ENCODE assay signal across 9 cellular contexts in genomic region chr11:30583505-30584280, GRCh38. TPM values are rescaled to one million over a fixed set of nuclear protein-coding genes. Genes with fewer than 3 reads are reported as not detected.
DNase-seq lines count a peak whose midpoint lies in the region; ATAC-seq and TF ChIP-seq lines count a peak whose summit lies in the region.
"Had no signal": no experiment of that assay in that cellular context is flagged by ENCODE, and none has a peak within 500 bp of the region (broad histone marks: within the 10 kb centered on the region; RNA-seq: fewer than 3 reads in every experiment).

No MANE protein-coding gene starts in this region.

- H3K9me3 Mint-ChIP-seq in CD8-positive, alpha-beta T cell: no peaks in the 10 kb centered on the region

- H3K9ac ChIP-seq in iPS-15b (ENCODE audit: low read depth, low read length): no peak overlapping the region

- intact Hi-C loops in CD8-positive, alpha-beta T cell (cut with DNase I, micrococcal nuclease): no loop called here
- intact Hi-C loops in adrenal gland (cut with DNase I): no loop called here

- no peaks in the 10 kb centered on the region for H3K36me3 Mint-ChIP-seq in CD8-positive, alpha-beta T cell

- TF ChIP-seq POLR2A in adrenal gland (IDR thresholded peaks at IDR 0.05): no peak

- no peak for ATAC-seq in CD8-positive, alpha-beta T cell
- ATAC-seq in HG03135 (IDR thresholded peaks at IDR 0.05; ENCODE audit: unreplicated experiment) (no peak), GM21381 (IDR thresholded peaks at IDR 0.05; ENCODE audit: unreplicated experiment) (no peak)

- no peak overlapping the region for H3K27ac Mint-ChIP-seq in CD8-positive, alpha-beta T cell

- peaks cover 6% of the 10 kb centered on the region for H3K4me1 Mint-ChIP-seq in CD8-positive, alpha-beta T cell (ENCODE audit: low read depth)

- no peak overlapping the region for H3K4me3 ChIP-seq in CD8-positive, alpha-beta T cell (ENCODE audit: low read depth, low read length)
- H3K4me3 ChIP-seq in adrenal gland: peak overlapping the region in 2 of 4 donors; percentile 66 to 67
- peak overlapping the region; percentile 84 for H3K4me3 ChIP-seq in iPS-15b (ENCODE audit: low read depth, low read length)
- H3K4me3 ChIP-seq in retinal pigment epithelial cell (ENCODE audit: low read length): peak overlapping the region; percentile 56

- POLR2A ChIA-PET in CD8-positive, alpha-beta T cell (lab: Charles Lee): no interaction called here

- WGBS in adrenal gland, 4 donors: 14 to 29% (median 17%) methylated on average over 21 to 29 of the region's 29 CpGs

- DNase-seq in CD8-positive, alpha-beta T cell: no peak
- DNase-seq in adrenal gland (peak; percentile 6 to 55 (median 34)), retinal pigment epithelial cell (ENCODE audit: low read depth) (no peak), epidermal melanocyte (ENCODE audit: insufficient read length, low spot score) (no peak)
- DNase-seq in NK-92 treated with Interleukin-12 subunit alpha and Interleukin-12 subunit beta, amount 100 ng/mL, for 24 hours (lab: John Stamatoyannopoulos, UW): no peak

- H3K27me3 ChIP-seq in CD8-positive, alpha-beta T cell (ENCODE audit: insufficient read depth, low read length): peaks cover 12% of the 10 kb centered on the region
- H3K27me3 ChIP-seq in adrenal gland (no peaks in the 10 kb centered on the region), iPS-15b (ENCODE audit: control insufficient read depth, insufficient read depth, low read length) (peaks cover 38% of the 10 kb centered on the region)

- H3K27me3 Mint-ChIP-seq in CD8-positive, alpha-beta T cell (ENCODE audit: low read depth): peaks cover 41% of the 10 kb centered on the region

- H3K9me3 ChIP-seq in CD8-positive, alpha-beta T cell (ENCODE audit: low read length): no peaks in the 10 kb centered on the region
- H3K9me3 ChIP-seq in adrenal gland (replicated peaks in 1 of 3) (no peaks in the 10 kb centered on the region), iPS-15b (ENCODE audit: control insufficient read depth, insufficient read depth, low read length) (no peaks in the 10 kb centered on the region)

- H3K4me3 Mint-ChIP-seq in CD8-positive, alpha-beta T cell: peak overlapping the region; percentile 15

- H3K27ac ChIP-seq in CD8-positive, alpha-beta T cell (ENCODE audit: low read depth, low read length): no peak overlapping the region
- H3K27ac ChIP-seq in adrenal gland: peak overlapping the region in 1 of 5 donors; percentile 66

- no peak for TF ChIP-seq CTCF in CD8-positive, alpha-beta T cell (IDR thresholded peaks at IDR 0.05)
- no peak for TF ChIP-seq CTCF in adrenal gland (IDR thresholded peaks at IDR 0.05)
- no peak for TF ChIP-seq CTCF in retinal pigment epithelial cell (conservative IDR thresholded peaks at IDR 0.05; ENCODE audit: low read depth, low read length)

- H3K4me1 ChIP-seq in CD8-positive, alpha-beta T cell (ENCODE audit: insufficient read depth, low read length): no peaks in the 10 kb centered on the region
- H3K4me1 ChIP-seq in adrenal gland (replicated peaks in 1 of 2): peaks cover 0 to 10% of the 10 kb centered on the region in 2 donors
- peaks cover 5% of the 10 kb centered on the region for H3K4me1 ChIP-seq in iPS-15b (ENCODE audit: control insufficient read depth, insufficient read depth, low read length)

- no peaks in the 10 kb centered on the region for H3K36me3 ChIP-seq in CD8-positive, alpha-beta T cell (ENCODE audit: insufficient read depth, low read length)
- H3K36me3 ChIP-seq in adrenal gland (replicated peaks in 1 of 2) (no peaks in the 10 kb centered on the region), iPS-15b (ENCODE audit: control insufficient read depth, insufficient read depth, low read length) (peaks cover 2% of the 10 kb centered on the region)

- CTCF ChIA-PET in CD8-positive, alpha-beta T cell (lab: Charles Lee): no interaction called here

RNA-seq across cellular contexts. Expression of gene MPPED2, which starts 2.5 kb away (rescaled TPM):
- under 1 TPM; 0.76 to 0.81 TPM for total RNA-seq in CD8-positive, alpha-beta T cell
- total RNA-seq in adrenal gland: 1 to 10 TPM; 2.1 to 9.6 (median 4.7) TPM
- polyA plus RNA-seq in adrenal gland: 1 to 10 TPM; 2.1 to 9.4 (median 6.8) TPM
- total RNA-seq: RPMI7951 had no signal

Comparison
In these comparisons a context has a peak if more than half of its experiments do, and no peak if none do; other contexts are left out.
1. DNase-seq: peak in adrenal gland (7 of 7); none in CD8-positive, alpha-beta T cell (0 of 7), retinal pigment epithelial cell (single experiment), NK-92 treated with Interleukin-12 subunit alpha and Interleukin-12 subunit beta, amount 100 ng/mL, for 24 hours (single experiment) and epidermal melanocyte (single experiment).